In genomic region chr10:128596906-128597305, GRCh38 we compare ENCODE assay signal across 15 cellular contexts.
A peak's percentile ranks its signal among the peaks of the same experiment; 100 is the strongest.
DNase-seq lines count a peak whose midpoint lies in the region; ATAC-seq and TF ChIP-seq lines count a peak whose summit lies in the region.
"Had no signal": no experiment of that assay in that cellular context is flagged by ENCODE, and none has a peak within 500 bp of the region (broad histone marks: within the 10 kb centered on the region; RNA-seq: fewer than 3 reads in every experiment).

No MANE protein-coding gene starts in this region.

- in situ Hi-C loops in GM23248 (cut with MboI): no loop called here

- H3K9me3 ChIP-seq in mucosa of descending colon (no peaks in the 10 kb centered on the region), GM23248 (ENCODE audit: low read depth) (no peaks in the 10 kb centered on the region)

- DNase-seq in DMS 273 (lab: John Stamatoyannopoulos, UW; ENCODE audit: unreplicated experiment) (peak; percentile 4), DMS 273 treated with DMSO at 0.1 percent for 48 hours (lab: John Stamatoyannopoulos, UW) (no peak), mucosa of descending colon (peak in 1 of 3 donors; percentile 75), cerebellar cortex (ENCODE audit: low spot score) (no peak), GM23248 (no peak)
- DNase-seq in activated CD4-positive, alpha-beta T cell treated with anti-CD3 and anti-CD28 coated beads, Interleukin-2, amount 10 ng/mL, durations not matched to agents 24 days and 14 days: peak; percentile 28
- DNase-seq in activated CD4-positive, alpha-beta T cell treated with anti-CD3 and anti-CD28 coated beads for 4 hours: no peak
- DNase-seq: CD8-positive, alpha-beta T cell; COR-L47; DMS53; GF-D8; IMR-90 had no signal

- no peaks in the 10 kb centered on the region for H4K20me1 ChIP-seq in GM23248 (ENCODE audit: insufficient read depth)

- H3K79me2 ChIP-seq in GM23248 (ENCODE audit: insufficient read depth): no peaks in the 10 kb centered on the region

- H3K4me3 ChIP-seq in mucosa of descending colon (no peak overlapping the region), GM23248 (no peak overlapping the region)

- H3K27me3 Mint-ChIP-seq in activated CD4-positive, alpha-beta T cell treated with anti-CD3 and anti-CD28 coated beads, Interleukin-2, amount 10 ng/mL, durations not matched to agents 24 days and 14 days: peaks cover 3% of the 10 kb centered on the region

- no peaks in the 10 kb centered on the region for H3F3A ChIP-seq in GM23248 (ENCODE audit: insufficient read depth)

- no peak overlapping the region for H3K27ac ChIP-seq in GM23248
- H3K27ac ChIP-seq: 22Rv1 had no signal

- H3K4me1 ChIP-seq in mucosa of descending colon (ENCODE audit: low read depth): peaks cover 1% of the 10 kb centered on the region
- H3K4me1 ChIP-seq in GM23248 (ENCODE audit: insufficient read depth): no peaks in the 10 kb centered on the region

- H3K9me2 ChIP-seq in GM23248 (ENCODE audit: insufficient read depth): no peaks in the 10 kb centered on the region

- H3K27ac Mint-ChIP-seq in activated CD4-positive, alpha-beta T cell treated with anti-CD3 and anti-CD28 coated beads, Interleukin-2, amount 10 ng/mL, durations not matched to agents 24 days and 14 days: no peak overlapping the region
- H3K27ac Mint-ChIP-seq: CD14-positive monocyte; CD8-positive, alpha-beta T cell had no signal

- H3K4me1 Mint-ChIP-seq in activated CD4-positive, alpha-beta T cell treated with anti-CD3 and anti-CD28 coated beads, Interleukin-2, amount 10 ng/mL, durations not matched to agents 24 days and 14 days: no peaks in the 10 kb centered on the region
- H3K4me1 Mint-ChIP-seq: CD14-positive monocyte had no signal

- no peaks in the 10 kb centered on the region for H3K27me3 ChIP-seq in GM23248 (replicated peaks; ENCODE audit: insufficient read depth)

- no peak overlapping the region for H3K4me3 Mint-ChIP-seq in activated CD4-positive, alpha-beta T cell treated with anti-CD3 and anti-CD28 coated beads, Interleukin-2, amount 10 ng/mL, durations not matched to agents 24 days and 14 days
- H3K4me3 Mint-ChIP-seq: CD14-positive monocyte; CD8-positive, alpha-beta T cell had no signal

- H3K36me3 ChIP-seq in mucosa of descending colon (ENCODE audit: low read depth) (no peaks in the 10 kb centered on the region), GM23248 (ENCODE audit: low read depth) (no peaks in the 10 kb centered on the region)

- no peak overlapping the region for H3K4me2 ChIP-seq in GM23248 (ENCODE audit: unreplicated experiment)

- H3K9ac ChIP-seq in GM23248: no peak overlapping the region

- peak; percentile 42 for ATAC-seq in mucosa of descending colon
- ATAC-seq: CD8-positive, alpha-beta T cell; HCT116 had no signal

- no peak for TF ChIP-seq CTCF in mucosa of descending colon (IDR thresholded peaks at IDR 0.05)

- no peaks in the 10 kb centered on the region for H3K9me3 Mint-ChIP-seq in activated CD4-positive, alpha-beta T cell treated with anti-CD3 and anti-CD28 coated beads, Interleukin-2, amount 10 ng/mL, durations not matched to agents 24 days and 14 days
- H3K9me3 Mint-ChIP-seq: CD8-positive, alpha-beta T cell had no signal

- no peaks in the 10 kb centered on the region for H3K36me3 Mint-ChIP-seq in activated CD4-positive, alpha-beta T cell treated with anti-CD3 and anti-CD28 coated beads, Interleukin-2, amount 10 ng/mL, durations not matched to agents 24 days and 14 days (ENCODE audit: low read depth)
- H3K36me3 Mint-ChIP-seq: CD14-positive monocyte; CD8-positive, alpha-beta T cell had no signal

- 44 to 53% methylated on average over 4 of the region's 4 CpGs for WGBS in GM23248 (ENCODE audit: low coverage in 1 of 2, low lambda C conversion rate in 2 of 2, missing lambda C conversion rate in 2 of 2), 2 experiments

- intact Hi-C loops in activated CD4-positive, alpha-beta T cell treated with anti-CD3 and anti-CD28 coated beads, Interleukin-2, amount 10 ng/mL, durations not matched to agents 24 days and 14 days (cut with micrococcal nuclease): no loop called here
- intact Hi-C loops in mucosa of descending colon (cut with DNase I, micrococcal nuclease): no loop called here

- no peak overlapping the region for H2AFZ ChIP-seq in GM23248

Comparison
In these comparisons a context has a peak if more than half of its experiments do, and no peak if none do; other contexts are left out.
1. DNase-seq: peak in DMS 273 (single experiment) and activated CD4-positive, alpha-beta T cell treated with anti-CD3 and anti-CD28 coated beads, Interleukin-2, amount 10 ng/mL, durations not matched to agents 24 days and 14 days (single experiment); none in DMS 273 treated with DMSO at 0.1 percent for 48 hours (single experiment), activated CD4-positive, alpha-beta T cell treated with anti-CD3 and anti-CD28 coated beads for 4 hours (0 of 2), cerebellar cortex (single experiment) and GM23248 (single experiment).